ENCODE assay signal across 8 cellular contexts in the genomic region with DNA sequence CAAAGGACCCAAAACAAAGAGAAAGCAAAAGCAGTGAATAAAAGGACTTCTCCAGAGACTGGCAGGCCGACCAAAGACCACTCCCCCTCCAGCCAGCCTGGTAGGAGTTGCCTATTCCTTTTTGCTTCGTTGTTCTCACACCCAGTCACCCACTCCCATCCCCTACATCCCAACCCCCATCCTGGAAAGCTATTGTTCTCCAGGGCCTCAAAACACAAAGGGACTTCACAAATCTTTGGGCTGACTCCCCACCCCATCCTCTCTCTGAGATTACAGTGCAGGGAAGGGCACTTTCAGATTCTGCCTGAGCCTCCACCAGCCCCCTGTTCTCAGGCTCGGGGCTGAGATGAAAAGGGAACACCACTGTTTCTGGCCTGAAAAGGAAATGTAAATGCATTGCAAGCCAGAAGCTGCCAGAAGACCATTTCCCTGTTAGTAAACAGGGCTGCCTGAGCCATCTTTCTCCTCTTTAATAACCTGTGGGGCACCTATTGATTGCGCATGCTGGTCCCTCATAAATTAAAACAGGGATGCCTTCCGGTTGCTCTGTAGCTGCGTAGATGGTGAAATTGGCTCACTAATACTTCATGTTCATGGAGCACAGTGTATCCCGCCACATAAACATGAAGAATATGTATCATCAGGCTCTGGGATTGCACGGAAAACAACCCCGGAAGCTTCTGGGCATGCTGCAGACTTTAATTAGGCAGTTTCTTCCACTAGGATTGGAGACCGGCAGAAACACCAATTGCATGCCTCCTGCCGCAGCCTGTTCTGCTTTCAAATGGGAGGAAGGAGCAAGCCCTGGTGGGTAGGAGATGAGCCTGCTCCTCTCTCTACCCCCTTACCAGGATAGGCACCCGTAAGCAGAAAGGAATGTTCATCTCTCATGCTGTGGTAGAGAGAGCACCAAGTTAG.
DNase-seq lines count a peak whose midpoint lies in the region; ATAC-seq, FAIRE-seq and TF ChIP-seq lines count a peak whose summit lies in the region.

No MANE protein-coding gene starts in this region.

- peak overlapping the region; percentile 47 for H3K27ac ChIP-seq in colonic mucosa
- H3K27ac ChIP-seq in tibial artery: no peak overlapping the region

- DNase-seq in G401 (ENCODE audit: low spot score): peak; percentile 30
- peak; percentile 66 for DNase-seq in NCI-H2227 (lab: John Stamatoyannopoulos, UW; ENCODE audit: unreplicated experiment)
- DNase-seq in colonic mucosa: no peak
- peak; percentile 91 for DNase-seq in midbrain (lab: John Stamatoyannopoulos, UW)
- DNase-seq in tibial artery: no peak
- no peak for DNase-seq in D721Med (ENCODE audit: insufficient read length, low spot score)

- H3K27me3 ChIP-seq in colonic mucosa (no peaks in the 10 kb centered on the region), tibial artery (peaks cover 0 to under 1% of the 10 kb centered on the region in 2 donors)

- H3K4me3 ChIP-seq in colonic mucosa (peak overlapping the region; percentile 11), tibial artery (peak overlapping the region in 1 of 2 donors; percentile 30)

- H3K9me3 ChIP-seq in colonic mucosa: no peaks in the 10 kb centered on the region
- no peaks in the 10 kb centered on the region for H3K9me3 ChIP-seq in tibial artery

- intact Hi-C loops in colonic mucosa (cut with DNase I): no loop called here
- intact Hi-C loops in tibial artery (cut with DNase I; ENCODE audit: low total_unique reads): no loop called here

- H3K4me1 ChIP-seq in colonic mucosa: no peaks in the 10 kb centered on the region
- peaks cover 0 to 3% (median 2%) of the 10 kb centered on the region in 4 donors for H3K4me1 ChIP-seq in tibial artery

- H3K36me3 ChIP-seq in colonic mucosa (no peaks in the 10 kb centered on the region), tibial artery (no peaks in the 10 kb centered on the region)

- peak overlapping the region; percentile 7 to 35 for H3K9ac ChIP-seq in colonic mucosa (ENCODE audit: low read depth in 2 of 2, low read length in 2 of 2)

- no peak for FAIRE-seq in D721Med (lab: Jason Lieb, UNC)

- TF ChIP-seq CTCF in colonic mucosa (IDR thresholded peaks at IDR 0.05) (no peak), tibial artery (IDR thresholded peaks at IDR 0.05) (no peak), D721Med (IDR thresholded peaks at IDR 0.05; ENCODE audit: insufficient read depth, missing control alignments) (no peak)

- in situ Hi-C loops in G401 (cut with HindIII; ENCODE audit: low sequenced_read_pairs): no loop called here

- ATAC-seq in GM19328 (IDR thresholded peaks at IDR 0.05; ENCODE audit: unreplicated experiment) (no peak), HG03521 (IDR thresholded peaks at IDR 0.05; ENCODE audit: unreplicated experiment) (no peak)

Comparison
In these comparisons a context has a peak if more than half of its experiments do, and no peak if none do; other contexts are left out.
1. DNase-seq: peak in G401 (single experiment), NCI-H2227 (single experiment) and midbrain (single experiment); none in colonic mucosa (single experiment), tibial artery (0 of 2) and D721Med (single experiment).